8 cellular contexts compared by ENCODE assay signal in genomic region chr21:45477176-45478114, GRCh38.
DNase-seq lines count a peak whose midpoint lies in the region; TF ChIP-seq lines count a peak whose summit lies in the region.

No MANE protein-coding gene starts in this region.

- peaks cover 44% of the 10 kb centered on the region for H3K79me1 ChIP-seq in mesenchymal stem cell (replicated peaks; ENCODE audit: low read length, poor library complexity, severe bottlenecking)

- no peak overlapping the region for H3K4ac ChIP-seq in mesenchymal stem cell (ENCODE audit: low read depth in 1 of 2, low read length in 2 of 2)

- H3K4me3 ChIP-seq in brain microvascular endothelial cell (ENCODE audit: low read depth, low read length) (no peak overlapping the region), mesenchymal stem cell (ENCODE audit: insufficient read depth in 1 of 2, low read depth in 1 of 2, low read length in 2 of 2) (no peak overlapping the region)

- CTCF ChIA-PET in activated naive CD4-positive, alpha-beta T cell treated with anti-CD3 and anti-CD28 coated beads for 36 hours (lab: Charles Lee): interaction anchor here (0.6 to 1.8 kb wide), 6 partner anchors 8 to 342 kb away, joined by 3 to 8 read pairs (median 4); no protein-coding TSS in a partner anchor

- no peaks in the 10 kb centered on the region for H3K27me3 Mint-ChIP-seq in activated naive CD4-positive, alpha-beta T cell treated with anti-CD3 and anti-CD28 coated beads for 36 hours (ENCODE audit: low read depth)
- no peaks in the 10 kb centered on the region for H3K27me3 Mint-ChIP-seq in type B pancreatic cell

- H3K9ac ChIP-seq in mesenchymal stem cell (ENCODE audit: low read length): no peak overlapping the region

- H2BK120ac ChIP-seq in mesenchymal stem cell (ENCODE audit: low read depth, low read length): no peak overlapping the region

- no peaks in the 10 kb centered on the region for H3K9me3 Mint-ChIP-seq in activated naive CD4-positive, alpha-beta T cell treated with anti-CD3 and anti-CD28 coated beads for 36 hours
- no peaks in the 10 kb centered on the region for H3K9me3 Mint-ChIP-seq in type B pancreatic cell

- peak overlapping the region; percentile 46 for H3K27ac ChIP-seq in brain microvascular endothelial cell
- no peak overlapping the region for H3K27ac ChIP-seq in mesenchymal stem cell (ENCODE audit: low read length, poor library complexity, severe bottlenecking)

- peaks cover 19% of the 10 kb centered on the region for H3K4me1 ChIP-seq in mesenchymal stem cell (ENCODE audit: control insufficient read depth, insufficient read depth, low read depth, low read length)

- H2AFZ ChIP-seq in mesenchymal stem cell (ENCODE audit: low read depth, low read length): no peak overlapping the region

- H3K4me3 Mint-ChIP-seq in activated naive CD4-positive, alpha-beta T cell treated with anti-CD3 and anti-CD28 coated beads for 36 hours: peak overlapping the region; percentile 71
- peak overlapping the region; percentile 7 for H3K4me3 Mint-ChIP-seq in type B pancreatic cell

- H3K27me3 ChIP-seq in brain microvascular endothelial cell (replicated peaks) (no peaks in the 10 kb centered on the region), mesenchymal stem cell (ENCODE audit: control insufficient read depth in 1 of 2, insufficient read depth in 1 of 2, low read length in 2 of 2) (no peaks in the 10 kb centered on the region)

- in situ Hi-C loops in brain microvascular endothelial cell (cut with HindIII; ENCODE audit: low pct_ligation_motif_present, low sequenced_read_pairs): no loop called here

- H3K36me3 Mint-ChIP-seq in activated naive CD4-positive, alpha-beta T cell treated with anti-CD3 and anti-CD28 coated beads for 36 hours (ENCODE audit: low read depth): no peaks in the 10 kb centered on the region
- H3K36me3 Mint-ChIP-seq in type B pancreatic cell: peaks cover 21% of the 10 kb centered on the region

- no peak overlapping the region for H3K4me2 ChIP-seq in mesenchymal stem cell (ENCODE audit: low read length, poor library complexity, severe bottlenecking)

- no peak overlapping the region for H3K18ac ChIP-seq in mesenchymal stem cell (ENCODE audit: low read depth in 1 of 2, low read length in 2 of 2)

- H3K23ac ChIP-seq in mesenchymal stem cell (ENCODE audit: low read length in 2 of 2): no peak overlapping the region

- no peaks in the 10 kb centered on the region for H3K9me3 ChIP-seq in mesenchymal stem cell (ENCODE audit: control insufficient read depth, low read length)

- peak overlapping the region; percentile 1 for H4K8ac ChIP-seq in mesenchymal stem cell (ENCODE audit: low read length)

- no peak overlapping the region for H2BK15ac ChIP-seq in mesenchymal stem cell (ENCODE audit: low read depth, poor library complexity, severe bottlenecking)

- no peak overlapping the region for H3K14ac ChIP-seq in mesenchymal stem cell (ENCODE audit: low read length in 2 of 2)

- DNase-seq in activated naive CD4-positive, alpha-beta T cell treated with anti-CD3 and anti-CD28 coated beads for 36 hours: no peak
- no peak for DNase-seq in activated naive CD4-positive, alpha-beta T cell treated with anti-CD3 and anti-CD28 coated beads, Interleukin-2, amount 50 U/mL, for 16 hours
- DNase-seq in brain microvascular endothelial cell (no peak), mesenchymal stem cell (no peak), type B pancreatic cell (ENCODE audit: extremely low spot score, unreplicated experiment) (no peak), germinal center (ENCODE audit: low spot score) (no peak), DMS53 (lab: John Stamatoyannopoulos, UW) (no peak), NCI-H82 treated with DMSO at 0.1 percent for 48 hours (lab: John Stamatoyannopoulos, UW; ENCODE audit: unreplicated experiment) (no peak)

- H4K91ac ChIP-seq in mesenchymal stem cell (ENCODE audit: low read length): no peak overlapping the region

- TF ChIP-seq CTCF in brain microvascular endothelial cell (IDR thresholded peaks at IDR 0.05; ENCODE audit: low read depth, low read length, missing control alignments): no peak
- no peak for TF ChIP-seq CTCF in type B pancreatic cell (conservative IDR thresholded peaks at IDR 0.05)

- intact Hi-C loops in activated naive CD4-positive, alpha-beta T cell treated with anti-CD3 and anti-CD28 coated beads for 36 hours (cut with micrococcal nuclease): loop anchor here (1.0 kb wide), 6 partner anchors 74 to 403 kb away; no protein-coding TSS in a partner anchor

- peak overlapping the region; percentile 94 for H3K27ac Mint-ChIP-seq in activated naive CD4-positive, alpha-beta T cell treated with anti-CD3 and anti-CD28 coated beads for 36 hours
- H3K27ac Mint-ChIP-seq in type B pancreatic cell: peak overlapping the region; percentile 57

- peaks cover 77% of the 10 kb centered on the region for H3K36me3 ChIP-seq in brain microvascular endothelial cell (replicated peaks)
- peaks cover 48 to 97% of the 10 kb centered on the region in 2 experiments for H3K36me3 ChIP-seq in mesenchymal stem cell (ENCODE audit: control insufficient read depth in 1 of 2, insufficient read depth in 2 of 2, low read depth in 1 of 2, low read length in 2 of 2)

- H3K4me1 Mint-ChIP-seq in activated naive CD4-positive, alpha-beta T cell treated with anti-CD3 and anti-CD28 coated beads for 36 hours (ENCODE audit: low read depth): peaks cover 26% of the 10 kb centered on the region
- peaks cover 11% of the 10 kb centered on the region for H3K4me1 Mint-ChIP-seq in type B pancreatic cell (ENCODE audit: unreplicated experiment)

- peak overlapping the region in 1 of 2 experiments; percentile 21 for H2BK12ac ChIP-seq in mesenchymal stem cell (ENCODE audit: low read length in 2 of 2)

- no peak overlapping the region for H2BK5ac ChIP-seq in mesenchymal stem cell (ENCODE audit: low read depth, low read length, poor library complexity, severe bottlenecking)

- H2AK5ac ChIP-seq in mesenchymal stem cell (ENCODE audit: low read length, severe bottlenecking): no peak overlapping the region

- WGBS in mesenchymal stem cell: 94% methylated on average over 42 of the region's 44 CpGs
